In the genomic region with DNA sequence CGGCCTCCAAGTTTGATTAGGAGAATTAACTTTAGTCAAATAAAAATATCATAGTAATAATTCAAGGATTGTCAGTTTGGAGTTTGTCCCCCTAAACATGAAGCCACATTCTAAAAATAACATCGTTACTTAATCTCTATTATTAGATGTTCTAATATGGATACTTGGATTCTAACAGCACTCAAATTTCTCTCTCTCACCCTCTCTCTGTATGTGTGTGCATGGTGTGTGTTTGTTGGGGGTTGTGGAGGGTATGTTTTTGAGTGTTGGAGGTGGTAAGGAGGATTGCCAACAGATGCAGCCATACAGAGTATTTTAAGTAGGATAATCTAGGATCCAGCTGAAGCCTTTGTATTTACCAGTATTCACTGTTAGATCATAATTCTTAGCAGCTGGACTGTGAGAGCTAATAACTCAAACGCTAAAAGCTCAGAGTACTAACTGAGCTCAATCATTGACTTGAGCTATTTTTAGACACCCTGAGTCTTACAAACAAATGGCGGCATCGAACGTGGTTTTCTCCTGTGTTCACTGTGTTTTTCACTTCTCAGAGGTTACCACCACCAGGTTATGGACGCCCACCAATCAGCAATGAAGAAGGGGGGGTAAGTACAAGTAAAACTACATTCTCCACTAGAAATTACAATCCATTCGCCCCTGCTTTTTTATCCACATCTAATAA, we compare ENCODE assay signal across 1 cellular context.
TF ChIP-seq lines count a peak whose summit lies in the region.

No MANE protein-coding gene starts in this region.

TF ChIP-seq in A549, 52 proteins besides CTCF, POLR2A, EP300 and RAD21:
- TF ChIP-seq FOSB (CRISPR knock-in tag; IDR thresholded peaks at IDR 0.05) (no peak), ESRRA (IDR thresholded peaks at IDR 0.05; ENCODE audit: borderline replicate concordance, low read length) (no peak), EHF (CRISPR knock-in tag; IDR thresholded peaks at IDR 0.05) (no peak), FOXS1 (CRISPR knock-in tag; IDR thresholded peaks at IDR 0.05) (no peak), TP53 (CRISPR knock-in tag; IDR thresholded peaks at IDR 0.05) (no peak), CBX2 (IDR thresholded peaks at IDR 0.05; ENCODE audit: borderline replicate concordance, low read depth) (no peak), RCOR1 (IDR thresholded peaks at IDR 0.05; ENCODE audit: low read depth, low read length) (no peak), MYC (IDR thresholded peaks at IDR 0.05; ENCODE audit: borderline replicate concordance, low read length) (no peak), HOXB5 (CRISPR knock-in tag; IDR thresholded peaks at IDR 0.05) (no peak), HDAC2 (IDR thresholded peaks at IDR 0.05) (no peak), BCL3 (IDR thresholded peaks at IDR 0.05) (no peak), ZFP36 (IDR thresholded peaks at IDR 0.05; ENCODE audit: borderline replicate concordance, partially characterized antibody) (no peak), NPAS2 (CRISPR knock-in tag; IDR thresholded peaks at IDR 0.05; ENCODE audit: borderline replicate concordance) (no peak)
- TF ChIP-seq, protein P1, sequence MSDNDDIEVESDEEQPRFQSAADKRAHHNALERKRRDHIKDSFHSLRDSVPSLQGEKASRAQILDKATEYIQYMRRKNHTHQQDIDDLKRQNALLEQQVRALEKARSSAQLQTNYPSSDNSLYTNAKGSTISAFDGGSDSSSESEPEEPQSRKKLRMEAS (IDR thresholded peaks at IDR 0.05) = no peak
